ENCODE assay signal across 1 cellular context in genomic region chr22:19760652-19761002, GRCh38.
TF ChIP-seq lines count a peak whose summit lies in the region.

Gene TBX1, plus strand, starts transcription at chr22:19760778. Its CDS starts 66 bp downstream, at chr22:19760844.

TF ChIP-seq in SK-N-SH, 30 proteins besides CTCF, POLR2A, EP300 and RAD21 (continued from another document):
- no peak for TF ChIP-seq MAX (IDR thresholded peaks at IDR 0.05; ENCODE audit: low read depth)
